ENCODE assay signal across 9 cellular contexts in genomic region chr11:2375964-2376551, GRCh38. TPM values are rescaled to one million over a fixed set of nuclear protein-coding genes. Genes with fewer than 3 reads are reported as not detected.
DNase-seq lines count a peak whose midpoint lies in the region; ATAC-seq and TF ChIP-seq lines count a peak whose summit lies in the region.
"Had no signal": no experiment of that assay in that cellular context is flagged by ENCODE, and none has a peak within 500 bp of the region (broad histone marks: within the 10 kb centered on the region; RNA-seq: fewer than 3 reads in every experiment).

No MANE protein-coding gene starts in this region.

- H3K27ac Mint-ChIP-seq in activated naive CD8-positive, alpha-beta T cell treated with anti-CD3 and anti-CD28 coated beads for 36 hours: no peak overlapping the region

- H3K36me3 Mint-ChIP-seq in activated naive CD8-positive, alpha-beta T cell treated with anti-CD3 and anti-CD28 coated beads for 36 hours: peaks cover 6% of the 10 kb centered on the region

- TF ChIP-seq POLR2A in heart left ventricle (IDR thresholded peaks at IDR 0.05) (no peak), thyroid gland (IDR thresholded peaks at IDR 0.05) (no peak), testis (IDR thresholded peaks at IDR 0.05) (no peak)

- H3K36me3 ChIP-seq in heart left ventricle: no peaks in the 10 kb centered on the region
- H3K36me3 ChIP-seq in thyroid gland: no peaks in the 10 kb centered on the region
- H3K36me3 ChIP-seq in tibial artery: no peaks in the 10 kb centered on the region
- H3K36me3 ChIP-seq in testis (ENCODE audit: low read depth, missing control alignments): no peaks in the 10 kb centered on the region

- H3K4me1 ChIP-seq in heart left ventricle: peaks cover 14 to 67% (median 33%) of the 10 kb centered on the region in 12 donors
- peaks cover 44 to 67% of the 10 kb centered on the region in 2 donors for H3K4me1 ChIP-seq in thyroid gland
- peaks cover 0 to 39% (median 29%) of the 10 kb centered on the region in 4 donors for H3K4me1 ChIP-seq in tibial artery
- H3K4me1 ChIP-seq in testis: peaks cover 24% of the 10 kb centered on the region

- peak overlapping the region; percentile 51 for H3K4me3 Mint-ChIP-seq in activated naive CD8-positive, alpha-beta T cell treated with anti-CD3 and anti-CD28 coated beads for 36 hours

- intact Hi-C loops in heart left ventricle (cut with DNase I) (loop anchor here in 7 of 10 donors (1.0 to 5.0 kb wide), 7 partner anchors 61 to 74 kb away; partner anchors contain the start of gene TSPAN32 (in 2 of the 7)), left ventricle myocardium superior (cut with micrococcal nuclease) (no loop called here), left colon (cut with DNase I, micrococcal nuclease) (no loop called here), thyroid gland (cut with DNase I) (no loop called here), tibial artery (cut with DNase I; ENCODE audit: low total_unique reads) (no loop called here), testis (cut with DNase I; ENCODE audit: low total_unique reads) (no loop called here)

- 81 to 90% (median 83%) methylated on average over 13 to 16 of the region's 16 CpGs for WGBS in heart left ventricle, 4 donors
- WGBS in thyroid gland, 2 donors: 94% methylated on average over 12 to 16 of the region's 16 CpGs
- 79 to 87% methylated on average over 16 of the region's 16 CpGs for WGBS in testis, 2 donors

- peaks cover 15% of the 10 kb centered on the region for H3K4me1 Mint-ChIP-seq in activated naive CD8-positive, alpha-beta T cell treated with anti-CD3 and anti-CD28 coated beads for 36 hours

- no peaks in the 10 kb centered on the region for H3K27me3 Mint-ChIP-seq in activated naive CD8-positive, alpha-beta T cell treated with anti-CD3 and anti-CD28 coated beads for 36 hours

- H3K9me3 Mint-ChIP-seq in activated naive CD8-positive, alpha-beta T cell treated with anti-CD3 and anti-CD28 coated beads for 36 hours: no peaks in the 10 kb centered on the region

- H3K9me3 ChIP-seq in heart left ventricle (no peaks in the 10 kb centered on the region), thyroid gland (no peaks in the 10 kb centered on the region), tibial artery (no peaks in the 10 kb centered on the region), testis (no peaks in the 10 kb centered on the region)

- DNase-seq in heart left ventricle (peak in 1 of 5 donors; percentile 22), left ventricle myocardium superior (no peak), left colon (no peak), thyroid gland (no peak), tibial artery (no peak), testis (no peak)
- no peak for DNase-seq in activated naive CD8-positive, alpha-beta T cell treated with anti-CD3 and anti-CD28 coated beads for 36 hours
- DNase-seq: NCI-H524 treated with DMSO at 0.1 percent for 48 hours had no signal

- H3K27ac ChIP-seq in heart left ventricle (peak overlapping the region in 11 of 12 donors; percentile 65 to 97 (median 82)), thyroid gland (peak overlapping the region; percentile 64 to 77 (median 70)), tibial artery (no peak overlapping the region), testis (no peak overlapping the region)

- H3K4me3 ChIP-seq in heart left ventricle (no peak overlapping the region), thyroid gland (replicated peaks in 1 of 3) (no peak overlapping the region), tibial artery (no peak overlapping the region), testis (no peak overlapping the region)

- no peaks in the 10 kb centered on the region for H3K27me3 ChIP-seq in heart left ventricle
- H3K27me3 ChIP-seq in thyroid gland: no peaks in the 10 kb centered on the region
- H3K27me3 ChIP-seq in tibial artery: no peaks in the 10 kb centered on the region
- H3K27me3 ChIP-seq in testis: no peaks in the 10 kb centered on the region

- no peak for TF ChIP-seq CTCF in heart left ventricle (IDR thresholded peaks at IDR 0.05)
- no peak for TF ChIP-seq CTCF in thyroid gland (IDR thresholded peaks at IDR 0.05)
- no peak for TF ChIP-seq CTCF in tibial artery (IDR thresholded peaks at IDR 0.05)
- no peak for TF ChIP-seq CTCF in testis (IDR thresholded peaks at IDR 0.05)

- ATAC-seq in heart left ventricle: no peak
- no peak for ATAC-seq in left ventricle myocardium superior
- peak; percentile 69 for ATAC-seq in left colon
- ATAC-seq in GM19455 (IDR thresholded peaks at IDR 0.05; ENCODE audit: unreplicated experiment): no peak

RNA-seq across cellular contexts. Expression of gene CD81, which starts 1.1 kb away (rescaled TPM):
- 100 to 1,000 TPM; 277 to 994 (median 568) TPM for total RNA-seq in heart left ventricle
- 100 to 1,000 TPM; 442 to 518 TPM for polyA plus RNA-seq in heart left ventricle
- total RNA-seq in left ventricle myocardium superior: 653 TPM
- total RNA-seq in activated naive CD8-positive, alpha-beta T cell treated with anti-CD3 and anti-CD28 coated beads for 36 hours: 100 to 1,000 TPM; 132 to 134 TPM
- 100 to 1,000 TPM; 111 to 217 TPM for total RNA-seq in left colon
- total RNA-seq in thyroid gland: 100 to 1,000 TPM; 264 to 370 (median 298) TPM
- 100 to 1,000 TPM; 541 to 829 TPM for total RNA-seq in testis
- 665 TPM for polyA plus RNA-seq in testis (ENCODE audit: insufficient read depth, low read depth, low replicate concordance)

RNA-seq across cellular contexts. Expression of gene TSSC4, which starts 24.5 kb away (rescaled TPM):
- total RNA-seq in heart left ventricle (10 to 100 TPM; 23.4 to 45.2 (median 37.2) TPM), left ventricle myocardium superior (34.8 TPM), left colon (10 to 100 TPM; 39.9 to 40.4 TPM), thyroid gland (10 to 100 TPM; 37.5 to 62.3 (median 45.1) TPM), testis (10 to 100 TPM; 87.4 to 95.5 TPM)
- polyA plus RNA-seq in heart left ventricle (10 to 100 TPM; 34.6 to 75.9 TPM), testis (ENCODE audit: insufficient read depth, low read depth, low replicate concordance) (133 TPM)
- 10 to 100 TPM; 46.9 to 54.2 TPM for total RNA-seq in activated naive CD8-positive, alpha-beta T cell treated with anti-CD3 and anti-CD28 coated beads for 36 hours

Comparison
In these comparisons a context has a peak if more than half of its experiments do, and no peak if none do; other contexts are left out.
1. intact Hi-C loops: an anchor here in heart left ventricle (1.0 to 5.0 kb wide); none called in left ventricle myocardium superior, left colon, thyroid gland, tibial artery and testis.
2. H3K27ac ChIP-seq: peak in heart left ventricle (11 of 12) and thyroid gland (3 of 3); none in tibial artery (0 of 2) and testis (0 of 2).